In genomic region chr16:57519796-57520360, GRCh38 we compare ENCODE assay signal across 9 cellular contexts. TPM values are rescaled to one million over a fixed set of nuclear protein-coding genes. Genes with fewer than 3 reads are reported as not detected.
DNase-seq lines count a peak whose midpoint lies in the region; ATAC-seq and TF ChIP-seq lines count a peak whose summit lies in the region.
"Had no signal": no experiment of that assay in that cellular context is flagged by ENCODE, and none has a peak within 500 bp of the region (broad histone marks: within the 10 kb centered on the region; RNA-seq: fewer than 3 reads in every experiment).

No MANE protein-coding gene starts in this region.

- H3K79me2 ChIP-seq in DOHH2 (ENCODE audit: control insufficient read depth, low read length): no peaks in the 10 kb centered on the region

- H3F3A ChIP-seq in DOHH2 (ENCODE audit: control insufficient read depth, insufficient read depth): peaks cover 12% of the 10 kb centered on the region

- DNase-seq in NCI-H1694 (lab: John Stamatoyannopoulos, UW) (peak; percentile 56), coronary artery (ENCODE audit: low spot score) (peak; percentile 82), lower lobe of right lung (peak; percentile 85)
- DNase-seq in activated CD4-positive, alpha-beta T cell treated with anti-CD3 and anti-CD28 coated beads, Interleukin-2, amount 50 U/mL, for 24 hours (ENCODE audit: low read depth in 1 of 2, low spot score in 1 of 2): peak; percentile 68 to 77
- peak; percentile 65 for DNase-seq in stimulated activated CD8-positive, alpha-beta memory T cell treated with anti-CD3 and anti-CD28 coated beads, Interleukin-12 subunit alpha, Interleukin-12 subunit beta, amount 100 ng/mL, for 4 hours (ENCODE audit: low read depth)

- no peaks in the 10 kb centered on the region for H3K9me3 ChIP-seq in DOHH2 (ENCODE audit: control insufficient read depth, insufficient read depth, low read length)
- no peaks in the 10 kb centered on the region for H3K9me3 ChIP-seq in lower lobe of right lung

- H3K27ac ChIP-seq in DOHH2 (ENCODE audit: low read depth, low read length): no peak overlapping the region
- H3K27ac ChIP-seq in coronary artery: no peak overlapping the region
- no peak overlapping the region for H3K27ac ChIP-seq in lower lobe of right lung
- H3K27ac ChIP-seq: epithelial cell of prostate had no signal

- no peaks in the 10 kb centered on the region for H4K20me1 ChIP-seq in DOHH2 (ENCODE audit: control insufficient read depth, insufficient read depth, low read depth, low read length)

- H3K4me2 ChIP-seq in DOHH2 (ENCODE audit: low read length): no peak overlapping the region

- ATAC-seq in GM21515 (IDR thresholded peaks at IDR 0.05; ENCODE audit: unreplicated experiment): peak; percentile 59
- peak; percentile 80 to 90 for ATAC-seq in lower lobe of right lung
- no peak for ATAC-seq in HG03571 (IDR thresholded peaks at IDR 0.05; ENCODE audit: unreplicated experiment)

- H3K4me1 ChIP-seq in DOHH2 (ENCODE audit: control insufficient read depth, low read length) (peaks cover 29% of the 10 kb centered on the region), lower lobe of right lung (peaks cover 15% of the 10 kb centered on the region)

- H3K36me3 ChIP-seq in DOHH2 (ENCODE audit: control insufficient read depth, low read length) (peaks cover 4% of the 10 kb centered on the region), lower lobe of right lung (peaks cover 10% of the 10 kb centered on the region)

- TF ChIP-seq CTCF in DOHH2 (IDR thresholded peaks at IDR 0.05; ENCODE audit: low read depth, low read length, poor library complexity, severe bottlenecking) (peak; percentile 99), coronary artery (IDR thresholded peaks at IDR 0.05) (peak; percentile 88), lower lobe of right lung (IDR thresholded peaks at IDR 0.05) (peak; percentile 98)

- no peak overlapping the region for H3K4me3 ChIP-seq in DOHH2 (ENCODE audit: low read length)
- H3K4me3 ChIP-seq in coronary artery: no peak overlapping the region
- H3K4me3 ChIP-seq in lower lobe of right lung: no peak overlapping the region

- intact Hi-C loops in lower lobe of right lung (cut with DNase I): no loop called here

- H3K27me3 ChIP-seq in DOHH2 (ENCODE audit: control insufficient read depth, low read length) (no peaks in the 10 kb centered on the region), lower lobe of right lung (ENCODE audit: low read depth) (no peaks in the 10 kb centered on the region)

- H3K9me2 ChIP-seq in DOHH2 (replicated peaks; ENCODE audit: control insufficient read depth, low read length): no peaks in the 10 kb centered on the region

RNA-seq across cellular contexts. Expression of gene CCDC102A, which starts 16.5 kb away (rescaled TPM):
- total RNA-seq in lower lobe of right lung: 12.8 TPM

RNA-seq across cellular contexts. Expression of gene ADGRG5, which starts 22.6 kb away (rescaled TPM):
- 1.4 TPM for total RNA-seq in lower lobe of right lung

RNA-seq across cellular contexts. Expression of gene DOK4, which starts 33.6 kb away (rescaled TPM):
- 57.3 TPM for total RNA-seq in lower lobe of right lung

RNA-seq across cellular contexts. Expression of gene POLR2C, which starts 57.4 kb away (rescaled TPM):
- total RNA-seq in lower lobe of right lung: 76.0 TPM
